Comparison of ENCODE assay signal across 26 cellular contexts in genomic region chr1:20136249-20136648, GRCh38. TPM values are rescaled to one million over a fixed set of nuclear protein-coding genes. Genes with fewer than 3 reads are reported as not detected.
"Had no signal": no experiment of that assay in that cellular context is flagged by ENCODE, and none has a peak within 500 bp of the region (broad histone marks: within the 10 kb centered on the region; RNA-seq: fewer than 3 reads in every experiment).

No MANE protein-coding gene starts in this region.

- H3K27ac ChIP-seq: SJSA1, SK-N-MC had no signal

- DNase-seq: Karpas-422; KG1; MG63; NCI-H1092; NCI-H1105 treated with DMSO at 0.1 percent for 48 hours; NCI-H1417 treated with DMSO at 0.1 percent for 48 hours; NCI-H146; NCI-H1694 treated with DMSO at 0.1 percent for 48 hours; NCI-H1930; NCI-H2081; NCI-H2107; NCI-H2171; NCI-H226; NCI-H446; NCI-H524 treated with DMSO at 0.1 percent for 48 hours; NCI-H69; NCI-H774; NK-92 treated with Interleukin-12 subunit alpha and Interleukin-12 subunit beta, amount 100 ng/mL, for 24 hours; Right ventricle myocardium superior; RPMI8226; SIG-M5 had no signal

- H3K36me3 ChIP-seq: MG63, SJSA1 had no signal

- H3K4me3 ChIP-seq: MG63, SJSA1, SK-N-MC had no signal

- H3K9me3 ChIP-seq: MG63, SJSA1 had no signal

- FAIRE-seq: RCC 7860 had no signal

- H3K27me3 ChIP-seq: MG63, SJSA1 had no signal

- H3K4me1 ChIP-seq: SJSA1 had no signal

RNA-seq across cellular contexts. Expression of gene PLA2G2F, which starts 2.9 kb away (rescaled TPM):
- total RNA-seq: OCI-LY7, Right ventricle myocardium superior, SJSA1 had no signal

RNA-seq across cellular contexts. Expression of gene PLA2G2D, which starts 16.9 kb away (rescaled TPM):
- total RNA-seq: HT-29, OCI-LY7, Right ventricle myocardium superior, SJSA1 had no signal

RNA-seq across cellular contexts. Expression of gene UBXN10, which starts 49.6 kb away (rescaled TPM):
- total RNA-seq: SJSA1 had no signal

RNA-seq across cellular contexts. Expression of gene PLA2G2C, which starts 50.1 kb away (rescaled TPM):
- total RNA-seq: HT-29, Right ventricle myocardium superior, SJSA1 had no signal
